In genomic region chr3:4894891-4895530, GRCh38 we compare ENCODE assay signal across 15 cellular contexts.
DNase-seq lines count a peak whose midpoint lies in the region; ATAC-seq lines count a peak whose summit lies in the region.
"Had no signal": no experiment of that assay in that cellular context is flagged by ENCODE, and none has a peak within 500 bp of the region (broad histone marks: within the 10 kb centered on the region; RNA-seq: fewer than 3 reads in every experiment).

No MANE protein-coding gene starts in this region.

- no peak overlapping the region for H3K27ac ChIP-seq in GM23248

- 86 to 89% methylated on average over 10 of the region's 10 CpGs for WGBS in GM23248 (ENCODE audit: low coverage in 1 of 2, low lambda C conversion rate in 2 of 2, missing lambda C conversion rate in 2 of 2), 2 experiments

- H3K79me2 ChIP-seq in GM23248 (ENCODE audit: insufficient read depth), result no peaks in the 10 kb centered on the region

- H3K9me3 ChIP-seq in GM23248 (ENCODE audit: low read depth), result no peaks in the 10 kb centered on the region

- H3K9ac ChIP-seq in GM23248, result no peak overlapping the region

- peak; percentile 76 for DNase-seq in NCI-H82 (lab: John Stamatoyannopoulos, UW)
- DNase-seq in astrocyte of the hippocampus (ENCODE audit: low read depth, low spot score), result peak; percentile 12
- DNase-seq in kidney tubule cell (ENCODE audit: low spot score), result peak; percentile 51
- DNase-seq in renal cortical epithelial cell (ENCODE audit: low read depth), result peak; percentile 88
- no peak for DNase-seq in GM23248
- DNase-seq in stimulated activated naive CD4-positive, alpha-beta T cell (lab: John Stamatoyannopoulos, UW), result no peak
- DNase-seq: C1 segment of cervical spinal cord; CD8-positive, alpha-beta T cell; COR-L47; DMS153; DND-41; GDM1; GOT3; H9 had no signal

- no peak for ATAC-seq in HG03460 (IDR thresholded peaks at IDR 0.05; ENCODE audit: unreplicated experiment)
- ATAC-seq: CD8-positive, alpha-beta T cell had no signal

- H3K27me3 ChIP-seq in GM23248 (replicated peaks; ENCODE audit: insufficient read depth), result no peaks in the 10 kb centered on the region

- H3K4me3 ChIP-seq in GM23248, result no peak overlapping the region

- no peak overlapping the region for H3K4me2 ChIP-seq in GM23248 (ENCODE audit: unreplicated experiment)

- peaks cover 16% of the 10 kb centered on the region for H3K4me1 ChIP-seq in GM23248 (ENCODE audit: insufficient read depth)

- no peaks in the 10 kb centered on the region for H3K36me3 ChIP-seq in GM23248 (ENCODE audit: low read depth)

- H2AFZ ChIP-seq in GM23248, result no peak overlapping the region

- no peaks in the 10 kb centered on the region for H4K20me1 ChIP-seq in GM23248 (ENCODE audit: insufficient read depth)

- in situ Hi-C loops in GM23248 (cut with MboI), result no loop called here

- no peaks in the 10 kb centered on the region for H3K9me2 ChIP-seq in GM23248 (ENCODE audit: insufficient read depth)

- H3F3A ChIP-seq in GM23248 (ENCODE audit: insufficient read depth), result peaks cover 15% of the 10 kb centered on the region

Comparison
In these comparisons a context has a peak if more than half of its experiments do, and no peak if none do; other contexts are left out.
1. DNase-seq: peak in NCI-H82 (single experiment), astrocyte of the hippocampus (single experiment), kidney tubule cell (single experiment) and renal cortical epithelial cell (single experiment); none in GM23248 (single experiment) and stimulated activated naive CD4-positive, alpha-beta T cell (0 of 6).